16 cellular contexts compared by ENCODE assay signal in genomic region chr14:53331921-53332320, GRCh38.
DNase-seq lines count a peak whose midpoint lies in the region; ATAC-seq and TF ChIP-seq lines count a peak whose summit lies in the region.
"Had no signal": no experiment of that assay in that cellular context is flagged by ENCODE, and none has a peak within 500 bp of the region (broad histone marks: within the 10 kb centered on the region; RNA-seq: fewer than 3 reads in every experiment).

No MANE protein-coding gene starts in this region.

- intact Hi-C loops in HCT116 (cut with micrococcal nuclease), result no loop called here
- intact Hi-C loops in lower leg skin (cut with DNase I; ENCODE audit: low total_unique reads), result no loop called here
- intact Hi-C loops in left colon (cut with DNase I, micrococcal nuclease), result no loop called here

- no peak overlapping the region for H3K14ac ChIP-seq in mesenchymal stem cell (ENCODE audit: low read length in 2 of 2)

- H3K9ac ChIP-seq in HCT116 (ENCODE audit: low read length) (no peak overlapping the region), mesenchymal stem cell (ENCODE audit: low read length) (peak overlapping the region; percentile 25)

- H2AFZ ChIP-seq in HCT116 (ENCODE audit: low read depth, low read length, poor library complexity, severe bottlenecking) (no peak overlapping the region), mesenchymal stem cell (ENCODE audit: low read depth, low read length) (no peak overlapping the region)

- no peaks in the 10 kb centered on the region for H3K9me2 ChIP-seq in HCT116 (ENCODE audit: insufficient read depth)

- no peak overlapping the region for H3K27ac ChIP-seq in HCT116 (ENCODE audit: low read depth, low read length)
- no peak overlapping the region for H3K27ac ChIP-seq in mesenchymal stem cell (ENCODE audit: low read length, poor library complexity, severe bottlenecking)

- no peaks in the 10 kb centered on the region for H3K9me3 ChIP-seq in HCT116 (ENCODE audit: control insufficient read depth in 1 of 2, insufficient read depth in 1 of 2, low read depth in 1 of 2, low read length in 2 of 2)
- no peaks in the 10 kb centered on the region for H3K9me3 ChIP-seq in mesenchymal stem cell (ENCODE audit: control insufficient read depth, low read length)
- H3K9me3 ChIP-seq: HAP-1 had no signal

- 65% methylated on average over 1 of the region's 1 CpG for WGBS in mesenchymal stem cell
- WGBS in lower leg skin, 2 donors, result 73 to 85% methylated on average over 1 of the region's 1 CpG

- peak overlapping the region; percentile 26 for H2BK5ac ChIP-seq in mesenchymal stem cell (ENCODE audit: low read depth, low read length, poor library complexity, severe bottlenecking)

- POLR2A ChIA-PET in HCT116 (lab: Charles Lee), result no interaction called here

- ATAC-seq in HCT116, result no peak
- no peak for ATAC-seq in HG03039 (IDR thresholded peaks at IDR 0.05; ENCODE audit: unreplicated experiment)
- ATAC-seq in left colon, result no peak
- ATAC-seq: GM12878, HepG2 had no signal

- no peaks in the 10 kb centered on the region for H4K20me1 ChIP-seq in HCT116 (ENCODE audit: insufficient read depth)

- no peak overlapping the region for H3K4ac ChIP-seq in mesenchymal stem cell (ENCODE audit: low read depth in 1 of 2, low read length in 2 of 2)

- H3K4me3 ChIP-seq in HCT116 (replicated peaks in 1 of 2; ENCODE audit: low read depth in 1 of 2, low read length in 2 of 2), result no peak overlapping the region
- H3K4me3 ChIP-seq in mesenchymal stem cell (ENCODE audit: insufficient read depth in 1 of 2, low read depth in 1 of 2, low read length in 2 of 2), result no peak overlapping the region
- no peak overlapping the region for H3K4me3 ChIP-seq in lower leg skin (ENCODE audit: low read depth, poor library complexity, severe bottlenecking)
- H3K4me3 ChIP-seq: GM12878, HAP-1 had no signal

- CTCF ChIA-PET in HCT116 (lab: Charles Lee), result no interaction called here

- H3K4me2 ChIP-seq in HCT116 (ENCODE audit: low read length) (no peak overlapping the region), mesenchymal stem cell (ENCODE audit: low read length, poor library complexity, severe bottlenecking) (no peak overlapping the region)

- H3K23ac ChIP-seq in mesenchymal stem cell (ENCODE audit: low read length in 2 of 2), result no peak overlapping the region

- H2BK15ac ChIP-seq in mesenchymal stem cell (ENCODE audit: low read depth, poor library complexity, severe bottlenecking), result no peak overlapping the region

- no peaks in the 10 kb centered on the region for H3K79me1 ChIP-seq in mesenchymal stem cell (replicated peaks; ENCODE audit: low read length, poor library complexity, severe bottlenecking)

- TF ChIP-seq POLR2A in HCT116 (IDR thresholded peaks at IDR 0.05; ENCODE audit: borderline replicate concordance, extremely low read depth, insufficient read depth, insufficient read length) (no peak), lower leg skin (IDR thresholded peaks at IDR 0.05) (no peak)

- H3K4me1 ChIP-seq in HCT116 (ENCODE audit: control insufficient read depth in 1 of 2, insufficient read depth in 2 of 2, low read length in 2 of 2) (peaks cover 0 to 18% of the 10 kb centered on the region in 2 experiments; a peak in 2 of 4 replicates), mesenchymal stem cell (ENCODE audit: control insufficient read depth, insufficient read depth, low read depth, low read length) (no peaks in the 10 kb centered on the region)

- no peak overlapping the region for H2BK120ac ChIP-seq in mesenchymal stem cell (ENCODE audit: low read depth, low read length)

- H3K36me3 ChIP-seq in HCT116 (ENCODE audit: control insufficient read depth in 1 of 2, insufficient read depth in 2 of 2, low read length in 2 of 2) (no peaks in the 10 kb centered on the region), mesenchymal stem cell (ENCODE audit: control insufficient read depth in 1 of 2, insufficient read depth in 2 of 2, low read depth in 1 of 2, low read length in 2 of 2) (no peaks in the 10 kb centered on the region)
- H3K36me3 ChIP-seq: HAP-1 had no signal

- no peak overlapping the region for H4K91ac ChIP-seq in mesenchymal stem cell (ENCODE audit: low read length)

- H2AK5ac ChIP-seq in mesenchymal stem cell (ENCODE audit: low read length, severe bottlenecking), result no peak overlapping the region

- DNase-seq in HCT116 (ENCODE audit: low read depth, low spot score) (no peak), amniotic epithelial cell (ENCODE audit: low read depth) (peak; percentile 34), fibroblast of peridontal ligament (ENCODE audit: extremely low read depth) (peak; percentile 21), mesenchymal stem cell (no peak), NCI-H1436 treated with DMSO at 0.1 percent for 48 hours (lab: John Stamatoyannopoulos, UW) (no peak), lower leg skin (ENCODE audit: low spot score in 2 of 2) (no peak), left colon (no peak)
- DNase-seq: C1 segment of cervical spinal cord; Calu3; CD4-positive, alpha-beta T cell; DMS 273 treated with DMSO at 0.1 percent for 48 hours; GOT3 had no signal

- H2BK12ac ChIP-seq in mesenchymal stem cell (ENCODE audit: low read length in 2 of 2), result no peak overlapping the region

- no peak overlapping the region for H4K8ac ChIP-seq in mesenchymal stem cell (ENCODE audit: low read length)

- H3K27me3 ChIP-seq in HCT116 (ENCODE audit: insufficient read depth, low read length), result no peaks in the 10 kb centered on the region
- H3K27me3 ChIP-seq in mesenchymal stem cell (ENCODE audit: control insufficient read depth in 1 of 2, insufficient read depth in 1 of 2, low read length in 2 of 2), result peaks cover 0 to under 1% of the 10 kb centered on the region in 2 experiments

- H3K18ac ChIP-seq in mesenchymal stem cell (ENCODE audit: low read depth in 1 of 2, low read length in 2 of 2), result no peak overlapping the region

- RAD21 ChIA-PET in HCT116 (lab: Charles Lee; ENCODE audit: low non-redundant PET in 1 of 2, low total read pairs in 2 of 2, uncharacterized antibody in 2 of 2, unreplicated experiment in 2 of 2), result no interaction called here

- no peak for TF ChIP-seq CTCF in HCT116 (IDR thresholded peaks at IDR 0.05 in 2 of 3, conservative IDR thresholded peaks at IDR 0.05 in 1 of 3; ENCODE audit: borderline replicate concordance in 1 of 3, insufficient read depth in 1 of 3, low read depth in 2 of 3, low read length in 2 of 3)
- no peak for TF ChIP-seq CTCF in lower leg skin (IDR thresholded peaks at IDR 0.05)

- TF ChIP-seq RAD21 in HCT116 (IDR thresholded peaks at IDR 0.05; ENCODE audit: low read depth), result peak; percentile 20; the same call in 1 of the 2 replicates

- BruUV-seq in HCT116 (replicated peaks; lab: Mats Ljungman, UMichigan), result no TSS peak

- no peaks in the 10 kb centered on the region for H3K79me2 ChIP-seq in HCT116 (ENCODE audit: insufficient read depth, low read length)

TF ChIP-seq in HCT116, 20 proteins besides CTCF, POLR2A, EP300 and RAD21 (continues in another document):
- TF ChIP-seq, protein P1, sequence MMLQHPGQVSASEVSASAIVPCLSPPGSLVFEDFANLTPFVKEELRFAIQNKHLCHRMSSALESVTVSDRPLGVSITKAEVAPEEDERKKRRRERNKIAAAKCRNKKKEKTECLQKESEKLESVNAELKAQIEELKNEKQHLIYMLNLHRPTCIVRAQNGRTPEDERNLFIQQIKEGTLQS (IDR thresholded peaks at IDR 0.05), result no peak
- TF ChIP-seq SIN3A (IDR thresholded peaks at IDR 0.05; ENCODE audit: low read depth), result no peak
- TF ChIP-seq SRF (IDR thresholded peaks at IDR 0.05; ENCODE audit: low read depth), result no peak
- no peak for TF ChIP-seq EZH2phosphoT487 (IDR thresholded peaks at IDR 0.05; ENCODE audit: borderline replicate concordance)
- TF ChIP-seq CBX3 (IDR thresholded peaks at IDR 0.05; ENCODE audit: low read depth), result no peak
- no peak for TF ChIP-seq YY1 (IDR thresholded peaks at IDR 0.05; ENCODE audit: extremely low read depth, insufficient replicate concordance, low read depth, low read length)
- no peak for TF ChIP-seq ZFX (IDR thresholded peaks at IDR 0.05)
- TF ChIP-seq EGR1 (IDR thresholded peaks at IDR 0.05; ENCODE audit: low read depth), result no peak
- TF ChIP-seq SP1 (IDR thresholded peaks at IDR 0.05; ENCODE audit: low read depth), result no peak
- no peak for TF ChIP-seq EZH2 (IDR thresholded peaks at IDR 0.05)
- TF ChIP-seq FOSL1 (IDR thresholded peaks at IDR 0.05; ENCODE audit: low read depth), result no peak
- TF ChIP-seq ZNF274 (IDR thresholded peaks at IDR 0.05; ENCODE audit: low read depth, low read length), result no peak
- TF ChIP-seq ELF1 (IDR thresholded peaks at IDR 0.05; ENCODE audit: borderline replicate concordance, low read depth), result no peak
- TF ChIP-seq, protein P2, sequence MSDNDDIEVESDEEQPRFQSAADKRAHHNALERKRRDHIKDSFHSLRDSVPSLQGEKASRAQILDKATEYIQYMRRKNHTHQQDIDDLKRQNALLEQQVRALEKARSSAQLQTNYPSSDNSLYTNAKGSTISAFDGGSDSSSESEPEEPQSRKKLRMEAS (IDR thresholded peaks at IDR 0.05), result no peak
- no peak for TF ChIP-seq REST (IDR thresholded peaks at IDR 0.05; ENCODE audit: low read depth)
- TF ChIP-seq CEBPB (IDR thresholded peaks at IDR 0.05; ENCODE audit: low read depth), result no peak

Comparison
In these comparisons a context has a peak if more than half of its experiments do, and no peak if none do; other contexts are left out.
1. DNase-seq: peak in amniotic epithelial cell (single experiment) and fibroblast of peridontal ligament (single experiment); none in HCT116 (single experiment), mesenchymal stem cell (single experiment), NCI-H1436 treated with DMSO at 0.1 percent for 48 hours (single experiment), lower leg skin (0 of 2) and left colon (0 of 2).